16 cellular contexts compared by ENCODE assay signal in genomic region chr11:60763692-60764369, GRCh38. TPM values are rescaled to one million over a fixed set of nuclear protein-coding genes. Genes with fewer than 3 reads are reported as not detected.
DNase-seq lines count a peak whose midpoint lies in the region; ATAC-seq, FAIRE-seq and TF ChIP-seq lines count a peak whose summit lies in the region.
"Had no signal": no experiment of that assay in that cellular context is flagged by ENCODE, and none has a peak within 500 bp of the region (broad histone marks: within the 10 kb centered on the region; RNA-seq: fewer than 3 reads in every experiment).

No MANE protein-coding gene starts in this region.

- TF ChIP-seq POLR2A in A549 (IDR thresholded peaks at IDR 0.05; ENCODE audit: low read length) = no peak
- TF ChIP-seq POLR2A in body of pancreas (IDR thresholded peaks at IDR 0.05) = no peak
- TF ChIP-seq POLR2A in esophagus squamous epithelium (IDR thresholded peaks at IDR 0.05) = no peak

- peak overlapping the region in 2 of 4 donors; percentile 8 to 76 for H3K4me3 Mint-ChIP-seq in IgD-negative memory B cell

- H3K36me3 Mint-ChIP-seq in IgD-negative memory B cell = peaks cover 3% of the 10 kb centered on the region

- H3K27ac ChIP-seq in A549 (no peak overlapping the region), body of pancreas (peak overlapping the region in 3 of 4 donors; percentile 28 to 67 (median 35)), esophagus squamous epithelium (no peak overlapping the region)
- H3K27ac ChIP-seq: foreskin keratinocyte had no signal

- no peak for TF ChIP-seq RAD21 in A549 (conservative IDR thresholded peaks at IDR 0.05 in 1 of 2, IDR thresholded peaks at IDR 0.05 in 1 of 2)

- H3K27me3 ChIP-seq in body of pancreas (no peaks in the 10 kb centered on the region), esophagus squamous epithelium (peaks cover 0 to 54% (median 0%) of the 10 kb centered on the region in 4 donors)

- TF ChIP-seq CTCF in A549 (IDR thresholded peaks at IDR 0.05) (no peak), body of pancreas (IDR thresholded peaks at IDR 0.05) (no peak), esophagus squamous epithelium (IDR thresholded peaks at IDR 0.05) (no peak)

- H3K36me3 ChIP-seq in body of pancreas (replicated peaks in 1 of 2; ENCODE audit: insufficient read depth in 1 of 2, low read depth in 2 of 2) (no peaks in the 10 kb centered on the region), esophagus squamous epithelium (no peaks in the 10 kb centered on the region)

- peaks cover 14 to 35% (median 23%) of the 10 kb centered on the region in 3 donors for H3K4me1 Mint-ChIP-seq in IgD-negative memory B cell

- TF ChIP-seq EP300 in A549 (IDR thresholded peaks at IDR 0.05) = no peak

- H3K4me1 ChIP-seq in A549 (no peaks in the 10 kb centered on the region), body of pancreas (peaks cover 22% of the 10 kb centered on the region), esophagus squamous epithelium (no peaks in the 10 kb centered on the region)
- H3K4me1 ChIP-seq: foreskin keratinocyte had no signal

- CTCF ChIA-PET in A549 (lab: Yijun Ruan, JAX) = interaction anchor here (1.2 to 8.1 kb wide), 9 partner anchors 8 to 437 kb away, joined by 3 to 129 read pairs (median 5); no protein-coding TSS in a partner anchor

- WGBS in A549 (ENCODE audit: missing lambda C conversion rate) = 36% methylated on average over 11 of the region's 11 CpGs
- 67 to 69% methylated on average over 9 to 11 of the region's 11 CpGs for WGBS in body of pancreas, 2 donors
- WGBS in esophagus squamous epithelium, 2 donors = 76 to 84% methylated on average over 5 to 7 of the region's 11 CpGs

- ATAC-seq in A549 (peak; percentile 52 to 68; a peak in 3 of 6 replicates), GM18520 (IDR thresholded peaks at IDR 0.05; ENCODE audit: unreplicated experiment) (peak; percentile 30), body of pancreas (no peak), GM19452 (IDR thresholded peaks at IDR 0.05; ENCODE audit: unreplicated experiment) (no peak)
- ATAC-seq: foreskin keratinocyte had no signal

- H3K4me3 ChIP-seq in A549 = no peak overlapping the region
- no peak overlapping the region for H3K4me3 ChIP-seq in body of pancreas
- H3K4me3 ChIP-seq in esophagus squamous epithelium = no peak overlapping the region

- POLR2A ChIA-PET in A549 (lab: Yijun Ruan, JAX) = no interaction called here

- H3K4me2 ChIP-seq in A549 = no peak overlapping the region

- no peak for DNase-seq in A549 (ENCODE audit: low read depth in 1 of 2, low spot score in 1 of 2)
- no peak for DNase-seq in body of pancreas
- DNase-seq in SIG-M5 (lab: John Stamatoyannopoulos, UW) = no peak
- DNase-seq in EL = no peak
- no peak for DNase-seq in esophagus squamous epithelium (lab: John Stamatoyannopoulos, UW)
- DNase-seq: amniotic stem cell, foreskin keratinocyte, H7 had no signal

- H3K27me3 Mint-ChIP-seq in IgD-negative memory B cell = peaks cover 9% of the 10 kb centered on the region

- H3K9me3 Mint-ChIP-seq in IgD-negative memory B cell = no peaks in the 10 kb centered on the region

- no peaks in the 10 kb centered on the region for H3K9me3 ChIP-seq in A549
- no peaks in the 10 kb centered on the region for H3K9me3 ChIP-seq in body of pancreas
- H3K9me3 ChIP-seq in esophagus squamous epithelium = no peaks in the 10 kb centered on the region

- peak overlapping the region in 2 of 3 donors; percentile 14 to 67 for H3K27ac Mint-ChIP-seq in IgD-negative memory B cell

- FAIRE-seq in A549 (lab: Jason Lieb, UNC) = no peak
- FAIRE-seq: keratinocyte had no signal

- intact Hi-C loops in body of pancreas (cut with DNase I) (no loop called here), esophagus squamous epithelium (cut with DNase I) (no loop called here)

TF ChIP-seq in A549, 52 proteins besides CTCF, POLR2A, EP300 and RAD21 (continues in another document):
- TF ChIP-seq ZSCAN20 (CRISPR knock-in tag; IDR thresholded peaks at IDR 0.05) = no peak
- TF ChIP-seq ELK1 (IDR thresholded peaks at IDR 0.05; ENCODE audit: low read depth, low read length) = no peak
- no peak for TF ChIP-seq HDAC2 (IDR thresholded peaks at IDR 0.05)
- TF ChIP-seq MAZ (IDR thresholded peaks at IDR 0.05; ENCODE audit: borderline replicate concordance, low read depth, low read length) = no peak
- TF ChIP-seq EHMT2 (IDR thresholded peaks at IDR 0.05; ENCODE audit: low read depth) = no peak
- no peak for TF ChIP-seq NFE2L2 (conservative IDR thresholded peaks at IDR 0.05; ENCODE audit: low read length)
- TF ChIP-seq SMC3 (IDR thresholded peaks at IDR 0.05) = no peak
- TF ChIP-seq RNF2 (IDR thresholded peaks at IDR 0.05; ENCODE audit: borderline replicate concordance, low read depth) = no peak
- TF ChIP-seq RCOR1 (IDR thresholded peaks at IDR 0.05; ENCODE audit: low read depth, low read length) = no peak
- no peak for TF ChIP-seq MAFK (IDR thresholded peaks at IDR 0.05; ENCODE audit: partially characterized antibody)
- TF ChIP-seq ZC3H11A (IDR thresholded peaks at IDR 0.05) = no peak
- TF ChIP-seq POLR2AphosphoS2 (conservative IDR thresholded peaks at IDR 0.05; ENCODE audit: low read length) = no peak
- TF ChIP-seq BHLHE40 (IDR thresholded peaks at IDR 0.05; ENCODE audit: low read depth, low read length) = no peak
- TF ChIP-seq SREBF2 (IDR thresholded peaks at IDR 0.05) = no peak
- no peak for TF ChIP-seq TFCP2L1 (CRISPR knock-in tag; IDR thresholded peaks at IDR 0.05)
- TF ChIP-seq MYC (IDR thresholded peaks at IDR 0.05; ENCODE audit: borderline replicate concordance, low read length) = no peak
- no peak for TF ChIP-seq ZFP36 (IDR thresholded peaks at IDR 0.05; ENCODE audit: borderline replicate concordance, partially characterized antibody)
- TF ChIP-seq MAX (IDR thresholded peaks at IDR 0.05) = no peak
- no peak for TF ChIP-seq HMGXB4 (CRISPR knock-in tag; IDR thresholded peaks at IDR 0.05; ENCODE audit: borderline replicate concordance)

RNA-seq across cellular contexts. Expression of gene MS4A15, which starts 7.2 kb away (rescaled TPM):
- polyA plus RNA-seq in A549 (2011; rRNA removed) (not detected in 2 replicates), A549 (2017; fragmentation: RNase III; extraction: RNeasy Plus Mini Kit Qiagen cat#74134 plus additional on column Dnase treatment) (not detected in 3 replicates), IgD-negative memory B cell (not detected)
- polyA plus RNA-seq in A549 (2012; cell fraction: cytosol; rRNA removed) = 0.03 TPM in 1 of 2 replicates, not detected in the other
- polyA plus RNA-seq in A549 (2012; cell fraction: nucleus; rRNA removed) = not detected in 2 replicates
- not detected in 2 replicates for polyA minus RNA-seq in A549 (2011; rRNA and poly(A)+ RNA removed)
- total RNA-seq in body of pancreas (not detected), esophagus squamous epithelium (not detected)
- total RNA-seq: foreskin keratinocyte, LHCN-M2, skeletal muscle tissue, urinary bladder had no signal
- polyA plus RNA-seq: foreskin keratinocyte, urinary bladder had no signal

RNA-seq across cellular contexts. Expression of gene MS4A10, which starts 21.3 kb away (rescaled TPM):
- polyA plus RNA-seq in A549 (2011; rRNA removed) (not detected in 2 replicates), A549 (2017; fragmentation: RNase III; extraction: RNeasy Plus Mini Kit Qiagen cat#74134 plus additional on column Dnase treatment) (not detected in 3 replicates), IgD-negative memory B cell (not detected)
- polyA plus RNA-seq in A549 (2012; cell fraction: cytosol; rRNA removed) = not detected in 2 replicates
- polyA plus RNA-seq in A549 (2012; cell fraction: nucleus; rRNA removed) = not detected in 2 replicates
- not detected in 2 replicates for polyA minus RNA-seq in A549 (2011; rRNA and poly(A)+ RNA removed)
- total RNA-seq in body of pancreas (not detected), esophagus squamous epithelium (not detected)
- total RNA-seq: dermis microvascular lymphatic vessel endothelial cell, foreskin keratinocyte, H7, LHCN-M2, skeletal muscle tissue, urinary bladder had no signal
- polyA plus RNA-seq: foreskin keratinocyte, keratinocyte, urinary bladder had no signal

RNA-seq across cellular contexts. Expression of gene MS4A18, which starts 39.3 kb away (rescaled TPM):
- polyA plus RNA-seq in A549 (2011; rRNA removed) (not detected in 2 replicates), A549 (2017; fragmentation: RNase III; extraction: RNeasy Plus Mini Kit Qiagen cat#74134 plus additional on column Dnase treatment) (not detected in 3 replicates), IgD-negative memory B cell (not detected)
- polyA plus RNA-seq in A549 (2012; cell fraction: cytosol; rRNA removed) = not detected in 2 replicates
- polyA plus RNA-seq in A549 (2012; cell fraction: nucleus; rRNA removed) = not detected in 2 replicates
- not detected in 2 replicates for polyA minus RNA-seq in A549 (2011; rRNA and poly(A)+ RNA removed)
- total RNA-seq in body of pancreas (not detected), esophagus squamous epithelium (not detected)
- total RNA-seq: dermis microvascular lymphatic vessel endothelial cell, foreskin keratinocyte, H7, LHCN-M2, skeletal muscle tissue, urinary bladder had no signal
- polyA plus RNA-seq: foreskin keratinocyte, keratinocyte, urinary bladder had no signal

Comparison
In these comparisons a context has a peak if more than half of its experiments do, and no peak if none do; other contexts are left out.
1. ATAC-seq: peak in A549 (2 of 2) and GM18520 (single experiment); none in body of pancreas (single experiment) and GM19452 (single experiment).
2. H3K27ac ChIP-seq: peak in body of pancreas (3 of 4); none in A549 (0 of 2) and esophagus squamous epithelium (0 of 4).